ENCODE assay signal across 8 cellular contexts in the genomic region with DNA sequence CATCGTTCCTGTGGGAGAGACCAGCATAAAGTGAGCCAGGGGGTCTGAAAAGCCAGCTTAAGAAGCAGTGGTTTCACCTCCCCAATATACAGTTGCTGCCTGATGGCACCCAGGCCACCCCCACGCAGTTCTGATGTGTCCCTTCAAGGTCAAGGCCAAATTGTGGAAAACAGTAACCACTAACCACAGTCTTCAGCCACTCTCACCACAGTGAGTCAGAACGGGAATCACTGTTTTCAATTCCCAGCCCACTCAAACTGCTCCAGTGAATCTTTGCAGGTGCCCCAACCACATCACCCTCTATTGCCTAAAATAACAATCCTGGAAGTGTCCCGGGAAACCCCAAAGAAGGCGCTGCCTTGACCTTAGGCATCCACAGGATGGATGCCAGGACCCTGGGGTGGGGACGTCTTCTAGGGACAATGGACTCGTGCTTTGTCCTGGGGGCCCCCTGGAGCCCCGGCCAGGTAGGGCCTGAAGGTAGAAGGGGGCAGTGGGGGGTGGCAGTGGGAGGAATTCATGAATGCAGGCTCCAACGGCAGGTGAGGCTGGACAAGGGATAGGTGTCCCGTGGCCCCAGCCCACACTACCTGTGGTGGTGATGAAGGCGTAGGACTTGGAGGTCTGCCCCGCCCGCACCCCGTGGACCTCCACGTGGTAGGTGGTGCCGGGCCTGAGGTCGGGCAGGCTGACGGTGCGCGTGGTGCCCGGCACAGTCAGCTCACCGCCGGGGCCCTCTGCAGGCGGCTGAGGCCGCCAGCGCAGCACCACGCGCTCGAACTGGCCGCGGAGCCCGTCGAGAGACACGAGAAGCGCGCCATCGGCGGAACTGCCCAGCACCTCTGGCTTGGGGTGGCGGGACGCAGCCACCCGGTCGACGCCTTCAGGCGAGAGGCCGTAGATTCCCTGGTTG. TPM values are rescaled to one million over a fixed set of nuclear protein-coding genes. Genes with fewer than 3 reads are reported as not detected.
A peak's percentile ranks its signal among the peaks of the same experiment; 100 is the strongest.
DNase-seq lines count a peak whose midpoint lies in the region; ATAC-seq and TF ChIP-seq lines count a peak whose summit lies in the region.

No MANE protein-coding gene starts in this region.

- no peaks in the 10 kb centered on the region for H3K36me3 Mint-ChIP-seq in activated naive CD4-positive, alpha-beta T cell treated with anti-CD3 and anti-CD28 coated beads for 36 hours (ENCODE audit: low read depth)
- peaks cover 5% of the 10 kb centered on the region for H3K36me3 Mint-ChIP-seq in T-helper 17 cell (ENCODE audit: low read depth)

- H3K27ac Mint-ChIP-seq in activated naive CD4-positive, alpha-beta T cell treated with anti-CD3 and anti-CD28 coated beads for 36 hours, result no peak overlapping the region
- H3K27ac Mint-ChIP-seq in T-helper 17 cell, result no peak overlapping the region

- ATAC-seq in T-helper 17 cell, result peak; percentile 39

- H3K4me3 ChIP-seq in fibroblast of villous mesenchyme (ENCODE audit: low read depth, low read length), result no peak overlapping the region

- H3K9me3 ChIP-seq in T-helper 17 cell (ENCODE audit: control insufficient read depth, low read length, poor library complexity, severe bottlenecking), result no peaks in the 10 kb centered on the region

- no peak overlapping the region for H3K4me3 Mint-ChIP-seq in activated naive CD4-positive, alpha-beta T cell treated with anti-CD3 and anti-CD28 coated beads for 36 hours
- H3K4me3 Mint-ChIP-seq in T-helper 17 cell, result peak overlapping the region; percentile 61

- peak; percentile 29 for DNase-seq in activated naive CD4-positive, alpha-beta T cell treated with anti-CD3 and anti-CD28 coated beads for 36 hours
- DNase-seq in activated naive CD4-positive, alpha-beta T cell (lab: John Stamatoyannopoulos, UW), result no peak
- DNase-seq in T-helper 17 cell (no peak), fibroblast of villous mesenchyme (ENCODE audit: low read depth) (peak; percentile 78), NCI-H526 treated with DMSO at 0.1 percent for 48 hours (lab: John Stamatoyannopoulos, UW) (no peak), NCI-H510A (lab: John Stamatoyannopoulos, UW) (no peak), NOMO-1 (lab: John Stamatoyannopoulos, UW; ENCODE audit: unreplicated experiment in 2 of 2) (no peak)
- DNase-seq in stimulated activated CD4-positive, alpha-beta T cell treated with anti-CD3 and anti-CD28 coated beads, Interleukin-4, amount 100 ng/mL, for 48 hours (ENCODE audit: low read depth in 2 of 2), result peak; percentile 9 to 30

- peaks cover 8% of the 10 kb centered on the region for H3K4me1 Mint-ChIP-seq in activated naive CD4-positive, alpha-beta T cell treated with anti-CD3 and anti-CD28 coated beads for 36 hours (ENCODE audit: low read depth)
- H3K4me1 Mint-ChIP-seq in T-helper 17 cell, result peaks cover 5% of the 10 kb centered on the region

- peaks cover 17% of the 10 kb centered on the region for H3K27me3 Mint-ChIP-seq in activated naive CD4-positive, alpha-beta T cell treated with anti-CD3 and anti-CD28 coated beads for 36 hours (ENCODE audit: low read depth)
- peaks cover 61% of the 10 kb centered on the region for H3K27me3 Mint-ChIP-seq in T-helper 17 cell

- CTCF ChIA-PET in activated naive CD4-positive, alpha-beta T cell treated with anti-CD3 and anti-CD28 coated beads for 36 hours (lab: Charles Lee), result interaction anchor here (0.6 to 2.1 kb wide), 2 partner anchors 30 to 211 kb away, joined by 3 to 4 read pairs; no protein-coding TSS in a partner anchor

- intact Hi-C loops in activated naive CD4-positive, alpha-beta T cell treated with anti-CD3 and anti-CD28 coated beads for 36 hours (cut with micrococcal nuclease), result loop anchor here (1.0 kb wide), 1 partner anchor 67 kb away; a partner anchor contains a TSS

- H3K9me3 Mint-ChIP-seq in activated naive CD4-positive, alpha-beta T cell treated with anti-CD3 and anti-CD28 coated beads for 36 hours, result no peaks in the 10 kb centered on the region

- TF ChIP-seq CTCF in fibroblast of villous mesenchyme (IDR thresholded peaks at IDR 0.05; ENCODE audit: insufficient read depth, low read depth, low read length), result no peak

RNA-seq across cellular contexts. Expression of a gene that starts 22.2 kb away (rescaled TPM):
- total RNA-seq in activated naive CD4-positive, alpha-beta T cell treated with anti-CD3 and anti-CD28 coated beads for 36 hours, result 1 to 10 TPM; 2.9 to 4.8 TPM
- total RNA-seq in T-helper 17 cell (10 to 100 TPM in 1 of 2 donors, 1 to 10 TPM in 1; 7.3 to 11.4 TPM), fibroblast of villous mesenchyme (4.8 and 17.7 TPM in 2 replicates)

RNA-seq across cellular contexts. Expression of a gene that starts 41.1 kb away (rescaled TPM):
- total RNA-seq in activated naive CD4-positive, alpha-beta T cell treated with anti-CD3 and anti-CD28 coated beads for 36 hours, result 10 to 100 TPM; 68.2 to 69.4 TPM
- 100 to 1,000 TPM; 107 to 117 TPM for total RNA-seq in T-helper 17 cell
- total RNA-seq in fibroblast of villous mesenchyme, result 17.3 and 22.9 TPM in 2 replicates

RNA-seq across cellular contexts. Expression of a gene that starts 43.2 kb away (rescaled TPM):
- 1 to 10 TPM; 6.0 to 6.2 TPM for total RNA-seq in activated naive CD4-positive, alpha-beta T cell treated with anti-CD3 and anti-CD28 coated beads for 36 hours
- total RNA-seq in T-helper 17 cell, result 1 to 10 TPM; 1.5 to 1.6 TPM
- total RNA-seq in fibroblast of villous mesenchyme, result 6.4 and 6.9 TPM in 2 replicates

RNA-seq across cellular contexts. Expression of a gene that starts 48.7 kb away (rescaled TPM):
- total RNA-seq in activated naive CD4-positive, alpha-beta T cell treated with anti-CD3 and anti-CD28 coated beads for 36 hours, result under 1 TPM in 1 of 2 experiments, not detected in 1; 0.19 TPM
- total RNA-seq in T-helper 17 cell (under 1 TPM; 0.35 to 0.76 TPM), fibroblast of villous mesenchyme (under 0.01 TPM in 2 replicates)

Comparison
In these comparisons a context has a peak if more than half of its experiments do, and no peak if none do; other contexts are left out.
1. DNase-seq: peak in activated naive CD4-positive, alpha-beta T cell treated with anti-CD3 and anti-CD28 coated beads for 36 hours (single experiment), fibroblast of villous mesenchyme (single experiment) and stimulated activated CD4-positive, alpha-beta T cell treated with anti-CD3 and anti-CD28 coated beads, Interleukin-4, amount 100 ng/mL, for 48 hours (2 of 2); none in activated naive CD4-positive, alpha-beta T cell (0 of 4), T-helper 17 cell (0 of 3), NCI-H526 treated with DMSO at 0.1 percent for 48 hours (single experiment), NCI-H510A (single experiment) and NOMO-1 (0 of 2).